14 cellular contexts compared by ENCODE assay signal in genomic region chr3:908839-909238, GRCh38.
A peak's percentile ranks its signal among the peaks of the same experiment; 100 is the strongest.
DNase-seq lines count a peak whose midpoint lies in the region; ATAC-seq and TF ChIP-seq lines count a peak whose summit lies in the region.
"Had no signal": no experiment of that assay in that cellular context is flagged by ENCODE, and none has a peak within 500 bp of the region (broad histone marks: within the 10 kb centered on the region; RNA-seq: fewer than 3 reads in every experiment).

No MANE protein-coding gene starts in this region.

- no peak overlapping the region for H3K4me3 ChIP-seq in astrocyte of the cerebellum (ENCODE audit: low read depth, low read length)
- no peak overlapping the region for H3K4me3 ChIP-seq in CD4-positive, alpha-beta memory T cell (ENCODE audit: low read length in 2 of 2)
- H3K4me3 ChIP-seq: PC-9, stomach had no signal

- H3K4me1 ChIP-seq in CD4-positive, alpha-beta memory T cell (ENCODE audit: insufficient read depth, low read length): no peaks in the 10 kb centered on the region
- H3K4me1 ChIP-seq: stomach had no signal

- H3K27ac ChIP-seq in CD4-positive, alpha-beta memory T cell (ENCODE audit: low read depth, low read length): no peak overlapping the region
- H3K27ac ChIP-seq: PC-9, stomach had no signal

- H3K9me3 Mint-ChIP-seq in CD4-positive, alpha-beta memory T cell: peaks cover 0 to 16% (median 5%) of the 10 kb centered on the region in 8 donors

- DNase-seq in COLO829 (ENCODE audit: low spot score): peak; percentile 3
- peak; percentile 13 for DNase-seq in MV-4-11 (lab: John Stamatoyannopoulos, UW)
- DNase-seq in astrocyte of the cerebellum (ENCODE audit: low read depth): no peak
- DNase-seq in kidney glomerular epithelial cell (lab: John Stamatoyannopoulos, UW): peak; percentile 10
- DNase-seq in superior temporal gyrus (ENCODE audit: extremely low spot score): no peak
- DNase-seq in T-helper 1 cell: no peak
- DNase-seq in CD4-positive, alpha-beta memory T cell: no peak
- DNase-seq: activated naive CD8-positive, alpha-beta T cell treated with anti-CD3 and anti-CD28 coated beads, Interleukin-2, amount 50 U/mL, for 24 hours; PC-9; posterior cingulate gyrus; stimulated activated CD4-positive, alpha-beta T cell treated with anti-CD3 and anti-CD28 coated beads, Interleukin-2, amount 100 ng/mL, for 48 hours; stomach had no signal

- no peaks in the 10 kb centered on the region for H3K9me3 ChIP-seq in CD4-positive, alpha-beta memory T cell (ENCODE audit: control insufficient read depth in 1 of 2, low read length in 2 of 2)

- no peaks in the 10 kb centered on the region for H3K4me1 Mint-ChIP-seq in CD4-positive, alpha-beta memory T cell
- H3K4me1 Mint-ChIP-seq: activated naive CD8-positive, alpha-beta T cell treated with anti-CD3 and anti-CD28 coated beads, Interleukin-2, amount 50 U/mL, for 24 hours; B cell had no signal

- POLR2A ChIA-PET in CD4-positive, alpha-beta memory T cell (lab: Charles Lee; ENCODE audit: partially characterized antibody): no interaction called here

- peak; percentile 41 for TF ChIP-seq CTCF in astrocyte of the cerebellum (IDR thresholded peaks at IDR 0.05; ENCODE audit: low read depth, low read length, missing control alignments)

- in situ Hi-C loops in astrocyte of the cerebellum (cut with HindIII; ENCODE audit: low sequenced_read_pairs): no loop called here

- peak overlapping the region in 1 of 8 donors; percentile 55 for H3K4me3 Mint-ChIP-seq in CD4-positive, alpha-beta memory T cell
- H3K4me3 Mint-ChIP-seq: activated naive CD8-positive, alpha-beta T cell treated with anti-CD3 and anti-CD28 coated beads, Interleukin-2, amount 50 U/mL, for 24 hours; B cell had no signal

- CTCF ChIA-PET in CD4-positive, alpha-beta memory T cell (lab: Charles Lee; ENCODE audit: partially characterized antibody): no interaction called here

- no peaks in the 10 kb centered on the region for H3K36me3 Mint-ChIP-seq in CD4-positive, alpha-beta memory T cell

- no peaks in the 10 kb centered on the region for H3K36me3 ChIP-seq in CD4-positive, alpha-beta memory T cell (ENCODE audit: insufficient read depth, low read length)
- H3K36me3 ChIP-seq: stomach had no signal

- intact Hi-C loops in CD4-positive, alpha-beta memory T cell (cut with micrococcal nuclease): no loop called here

- H3K27me3 Mint-ChIP-seq in CD4-positive, alpha-beta memory T cell: peaks cover 0 to 2% of the 10 kb centered on the region in 2 donors
- H3K27me3 Mint-ChIP-seq: activated naive CD8-positive, alpha-beta T cell treated with anti-CD3 and anti-CD28 coated beads, Interleukin-2, amount 50 U/mL, for 24 hours; B cell had no signal

- ATAC-seq in GM21737 (IDR thresholded peaks at IDR 0.05; ENCODE audit: unreplicated experiment): no peak
- ATAC-seq: activated naive CD8-positive, alpha-beta T cell treated with anti-CD3 and anti-CD28 coated beads, Interleukin-2, amount 50 U/mL, for 24 hours had no signal

- H3K27me3 ChIP-seq in CD4-positive, alpha-beta memory T cell (ENCODE audit: insufficient read depth, low read length): no peaks in the 10 kb centered on the region
- H3K27me3 ChIP-seq: stomach had no signal

- H3K27ac Mint-ChIP-seq in CD4-positive, alpha-beta memory T cell: no peak overlapping the region
- H3K27ac Mint-ChIP-seq: activated naive CD8-positive, alpha-beta T cell treated with anti-CD3 and anti-CD28 coated beads, Interleukin-2, amount 50 U/mL, for 24 hours; B cell had no signal

Comparison
In these comparisons a context has a peak if more than half of its experiments do, and no peak if none do; other contexts are left out.
1. DNase-seq: peak in COLO829 (single experiment), MV-4-11 (single experiment) and kidney glomerular epithelial cell (single experiment); none in astrocyte of the cerebellum (single experiment), superior temporal gyrus (single experiment), T-helper 1 cell (0 of 5) and CD4-positive, alpha-beta memory T cell (0 of 5).